Comparison of ENCODE assay signal across 8 cellular contexts in the genomic region with DNA sequence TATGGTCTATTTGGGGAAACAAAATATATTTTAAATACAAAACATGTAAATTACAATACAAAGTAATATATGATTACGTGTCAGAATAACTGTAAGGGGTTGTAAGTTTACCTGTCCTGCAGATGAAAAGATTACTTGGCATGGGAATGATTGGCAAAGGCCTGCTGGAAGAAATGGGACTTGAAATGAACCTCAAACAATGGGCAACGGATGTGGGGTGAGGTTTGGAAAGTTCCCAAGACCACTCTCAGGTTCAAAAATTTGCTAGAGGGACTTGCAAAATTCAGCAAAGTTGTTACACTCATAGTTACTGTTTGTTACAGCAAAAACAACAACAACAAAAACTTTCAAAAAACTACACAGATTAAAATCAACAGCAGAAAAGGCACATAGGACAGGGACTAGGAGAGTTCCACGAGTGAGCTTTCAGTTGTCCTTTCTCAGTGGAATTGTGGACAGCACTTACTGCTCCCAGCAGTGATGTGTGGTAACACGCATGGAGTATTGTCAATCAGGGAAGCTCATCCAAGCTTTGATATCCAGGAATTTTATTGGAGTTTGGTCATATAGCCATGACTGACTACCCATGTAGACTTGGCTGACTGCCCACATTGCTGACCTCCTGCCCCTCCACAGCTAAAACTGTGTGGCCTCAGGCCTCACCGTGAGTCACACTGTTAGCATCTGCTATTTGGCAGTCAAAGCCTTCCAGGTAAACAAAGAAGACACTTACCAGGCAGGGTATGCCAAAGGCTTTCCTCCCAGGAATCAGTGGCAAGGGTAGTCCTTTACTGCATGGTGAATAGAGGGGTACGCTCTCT. TPM values are rescaled to one million over a fixed set of nuclear protein-coding genes. Genes with fewer than 3 reads are reported as not detected.
A peak's percentile ranks its signal among the peaks of the same experiment; 100 is the strongest.
DNase-seq lines count a peak whose midpoint lies in the region; ATAC-seq, FAIRE-seq and TF ChIP-seq lines count a peak whose summit lies in the region.

No MANE protein-coding gene starts in this region.

- TF ChIP-seq POLR2A in GM12892 (IDR thresholded peaks at IDR 0.05; ENCODE audit: low read depth, low read length): no peak

- ATAC-seq in HG03135 (IDR thresholded peaks at IDR 0.05; ENCODE audit: unreplicated experiment): no peak

- FAIRE-seq in GM12892 (lab: Jason Lieb, UNC): no peak

- DNase-seq in Daoy (ENCODE audit: low read depth) (peak; percentile 91), NCI-H446 treated with DMSO at 0.1 percent for 48 hours (lab: John Stamatoyannopoulos, UW) (peak; percentile 19), dermis microvascular lymphatic vessel endothelial cell (ENCODE audit: low read depth in 2 of 2) (peak; percentile 96 to 98), non-pigmented ciliary epithelial cell (ENCODE audit: low read depth) (peak; percentile 53), NCI-H1694 (lab: John Stamatoyannopoulos, UW) (no peak), OCI-M2 (lab: John Stamatoyannopoulos, UW; ENCODE audit: unreplicated experiment) (no peak), GM12892 (ENCODE audit: insufficient read length) (no peak)

RNA-seq across cellular contexts. Expression of gene EXOC6, which starts 43.8 kb away (rescaled TPM):
- 16.3 and 24.1 TPM in 2 replicates for total RNA-seq in Daoy (2014; rRNA removed; shearing (Covaris generic))
- 292 and 311 TPM in 2 replicates for total RNA-seq in dermis microvascular lymphatic vessel endothelial cell
- 9.5 TPM for polyA plus RNA-seq in GM12892 (2012; ENCODE audit: missing spikeins)

Comparison
In these comparisons a context has a peak if more than half of its experiments do, and no peak if none do; other contexts are left out.
1. DNase-seq: peak in Daoy (single experiment), NCI-H446 treated with DMSO at 0.1 percent for 48 hours (single experiment), dermis microvascular lymphatic vessel endothelial cell (2 of 2) and non-pigmented ciliary epithelial cell (single experiment); none in NCI-H1694 (single experiment), OCI-M2 (single experiment) and GM12892 (single experiment).
2. RNA of gene EXOC6, which starts 43.8 kb away (total RNA-seq): 292 to 311 TPM in dermis microvascular lymphatic vessel endothelial cell; 16.3 to 24.1 TPM in Daoy; every median in the first group is over 10 times any median in the second.